ENCODE assay signal across 9 cellular contexts in the genomic region with DNA sequence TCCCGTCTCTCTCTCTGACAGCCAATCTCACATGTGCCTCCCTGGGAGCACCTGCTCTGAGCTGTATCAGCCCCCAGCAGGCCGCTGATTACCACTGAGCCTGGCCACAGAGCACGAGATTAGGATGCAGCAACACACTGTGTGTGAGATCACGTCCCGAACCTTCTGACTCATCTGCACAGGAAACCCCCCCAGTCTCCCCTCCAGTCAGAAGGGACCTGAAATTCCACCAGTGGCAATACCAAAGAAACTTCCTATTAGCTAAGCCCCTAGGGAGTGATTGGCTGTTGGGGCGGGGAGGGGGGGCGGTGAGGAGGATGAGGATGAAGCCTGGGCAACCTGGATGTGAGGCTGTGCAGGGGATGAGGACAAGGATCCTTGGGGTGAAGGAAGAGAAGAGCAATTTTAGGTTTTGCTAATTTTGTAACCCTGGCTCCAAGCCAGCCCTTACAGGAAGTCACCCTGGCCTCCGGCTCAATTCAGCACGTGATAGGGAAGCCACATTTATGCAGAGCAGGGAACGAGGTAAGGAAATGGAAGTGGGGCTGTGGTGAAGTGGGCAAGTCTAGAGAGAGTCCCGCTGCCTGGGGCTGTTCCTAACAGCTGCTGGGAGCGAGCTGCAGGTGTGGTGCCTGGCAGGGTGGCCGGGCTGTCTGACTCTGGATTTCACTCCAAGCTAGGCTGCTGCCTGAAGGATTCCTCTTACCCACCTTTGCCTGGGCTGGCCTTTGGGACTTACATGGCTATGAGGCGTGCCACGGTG. TPM values are rescaled to one million over a fixed set of nuclear protein-coding genes. Genes with fewer than 3 reads are reported as not detected.
DNase-seq lines count a peak whose midpoint lies in the region; ATAC-seq and TF ChIP-seq lines count a peak whose summit lies in the region.
"Had no signal": no experiment of that assay in that cellular context is flagged by ENCODE, and none has a peak within 500 bp of the region (broad histone marks: within the 10 kb centered on the region; RNA-seq: fewer than 3 reads in every experiment).

No MANE protein-coding gene starts in this region.

- WGBS in endodermal cell (ENCODE audit: insufficient coverage in 1 of 2, insufficient read length in 1 of 2), 2 experiments = 75 to 85% methylated on average over 11 to 15 of the region's 15 CpGs

- H3K4me1 Mint-ChIP-seq in endodermal cell = peaks cover 19% of the 10 kb centered on the region
- H3K4me1 Mint-ChIP-seq in nephron = peaks cover 18% of the 10 kb centered on the region
- H3K4me1 Mint-ChIP-seq in stimulated activated naive CD8-positive, alpha-beta T cell treated with anti-CD3 and anti-CD28 coated beads, Interleukin-15, Interleukin-2, amounts not matched to agents 100 ng/mL and 50 ng/mL, for 24 hours (ENCODE audit: low read depth) = peaks cover 68% of the 10 kb centered on the region

- TF ChIP-seq CTCF in endodermal cell (conservative IDR thresholded peaks at IDR 0.05) (no peak), nephron (IDR thresholded peaks at IDR 0.05; ENCODE audit: unreplicated experiment in 3 of 3) (no peak)

- no peaks in the 10 kb centered on the region for H3K36me3 ChIP-seq in endodermal cell (ENCODE audit: control insufficient read depth, insufficient read depth, low read length)

- H3K4me1 ChIP-seq in endodermal cell (ENCODE audit: control insufficient read depth, insufficient read depth, low read length) = peaks cover 4% of the 10 kb centered on the region

- H3K27ac ChIP-seq in endodermal cell (ENCODE audit: low read depth, low read length) = no peak overlapping the region

- peaks cover 38% of the 10 kb centered on the region for H3K27me3 Mint-ChIP-seq in endodermal cell (ENCODE audit: insufficient read depth)
- H3K27me3 Mint-ChIP-seq in nephron (ENCODE audit: low read depth) = peaks cover 21% of the 10 kb centered on the region
- H3K27me3 Mint-ChIP-seq in stimulated activated naive CD8-positive, alpha-beta T cell treated with anti-CD3 and anti-CD28 coated beads, Interleukin-15, Interleukin-2, amounts not matched to agents 100 ng/mL and 50 ng/mL, for 24 hours = no peaks in the 10 kb centered on the region

- no peak overlapping the region for H3K4me3 ChIP-seq in endodermal cell (ENCODE audit: low read length)

- peaks cover 34% of the 10 kb centered on the region for H3K27me3 ChIP-seq in endodermal cell (ENCODE audit: control insufficient read depth, insufficient read depth, low read length, poor library complexity, severe bottlenecking)

- H3K27ac Mint-ChIP-seq in endodermal cell (no peak overlapping the region), nephron (peak overlapping the region in 1 of 3 experiments; percentile 59)
- H3K27ac Mint-ChIP-seq in stimulated activated naive CD8-positive, alpha-beta T cell treated with anti-CD3 and anti-CD28 coated beads, Interleukin-15, Interleukin-2, amounts not matched to agents 100 ng/mL and 50 ng/mL, for 24 hours = peak overlapping the region; percentile 96

- H3K9me3 ChIP-seq in endodermal cell (ENCODE audit: control insufficient read depth, low read length) = no peaks in the 10 kb centered on the region

- H3K4me3 Mint-ChIP-seq in endodermal cell (no peak overlapping the region), nephron (peak overlapping the region; percentile 39 to 83 (median 69))
- H3K4me3 Mint-ChIP-seq in stimulated activated naive CD8-positive, alpha-beta T cell treated with anti-CD3 and anti-CD28 coated beads, Interleukin-15, Interleukin-2, amounts not matched to agents 100 ng/mL and 50 ng/mL, for 24 hours = peak overlapping the region; percentile 96

- peak; percentile 7 for DNase-seq in NCI-H345 treated with DMSO at 0.1 percent for 48 hours (lab: John Stamatoyannopoulos, UW; ENCODE audit: unreplicated experiment)
- peak; percentile 63 to 65 for DNase-seq in activated CD8-positive, alpha-beta memory T cell treated with anti-CD3 and anti-CD28 coated beads for 1 hour (ENCODE audit: extremely low read depth in 1 of 2, low read depth in 1 of 2)
- DNase-seq in endodermal cell = peak; percentile 74
- DNase-seq in NCI-H1436 (lab: John Stamatoyannopoulos, UW) = no peak

- no peaks in the 10 kb centered on the region for H3K9me3 Mint-ChIP-seq in endodermal cell
- H3K9me3 Mint-ChIP-seq in nephron = no peaks in the 10 kb centered on the region
- no peaks in the 10 kb centered on the region for H3K9me3 Mint-ChIP-seq in stimulated activated naive CD8-positive, alpha-beta T cell treated with anti-CD3 and anti-CD28 coated beads, Interleukin-15, Interleukin-2, amounts not matched to agents 100 ng/mL and 50 ng/mL, for 24 hours

- no peak overlapping the region for H3K9ac ChIP-seq in endodermal cell (ENCODE audit: extremely low read depth, low read length, poor library complexity, severe bottlenecking)

- H3K36me3 Mint-ChIP-seq in endodermal cell (ENCODE audit: low read depth) (peaks cover 5% of the 10 kb centered on the region), nephron (ENCODE audit: low read depth) (peaks cover 18% of the 10 kb centered on the region)
- peaks cover 67% of the 10 kb centered on the region for H3K36me3 Mint-ChIP-seq in stimulated activated naive CD8-positive, alpha-beta T cell treated with anti-CD3 and anti-CD28 coated beads, Interleukin-15, Interleukin-2, amounts not matched to agents 100 ng/mL and 50 ng/mL, for 24 hours (ENCODE audit: low read depth)

- peak; percentile 92 for ATAC-seq in GM18499 (IDR thresholded peaks at IDR 0.05; ENCODE audit: insufficient read depth, unreplicated experiment)
- ATAC-seq in HG02610 (IDR thresholded peaks at IDR 0.05; ENCODE audit: unreplicated experiment) = peak; percentile 94

RNA-seq across cellular contexts. Expression of a gene that starts 1.9 kb away (rescaled TPM):
- total RNA-seq in endodermal cell = 10 to 100 TPM; 10.6 to 13.8 TPM
- polyA plus RNA-seq in endodermal cell (2013, experiment 1 of 2) = 14.6 TPM
- polyA plus RNA-seq in endodermal cell (2013, experiment 2 of 2) = 14.1 TPM

RNA-seq across cellular contexts. Expression of a gene that starts 34.5 kb away (rescaled TPM):
- total RNA-seq in endodermal cell = under 1 TPM in 1 of 2 donors, not detected in 1; 0.42 TPM
- polyA plus RNA-seq in endodermal cell (2013, experiment 1 of 2) = not detected
- polyA plus RNA-seq in endodermal cell (2013, experiment 2 of 2) = not detected

RNA-seq across cellular contexts. Expression of a gene that starts 35.3 kb away (rescaled TPM):
- 1 to 10 TPM in 1 of 2 donors, under 1 TPM in 1; 0.97 to 1.5 TPM for total RNA-seq in endodermal cell
- polyA plus RNA-seq in endodermal cell (2013, experiment 1 of 2) = 13.5 TPM
- polyA plus RNA-seq in endodermal cell (2013, experiment 2 of 2) = 14.4 TPM

RNA-seq across cellular contexts. Expression of a gene that starts 44.0 kb away (rescaled TPM):
- not detected for total RNA-seq in endodermal cell
- not detected for polyA plus RNA-seq in endodermal cell (2013, experiment 1 of 2)
- polyA plus RNA-seq in endodermal cell (2013, experiment 2 of 2) = not detected
- total RNA-seq: subcutaneous adipose tissue had no signal
